In the genomic region with DNA sequence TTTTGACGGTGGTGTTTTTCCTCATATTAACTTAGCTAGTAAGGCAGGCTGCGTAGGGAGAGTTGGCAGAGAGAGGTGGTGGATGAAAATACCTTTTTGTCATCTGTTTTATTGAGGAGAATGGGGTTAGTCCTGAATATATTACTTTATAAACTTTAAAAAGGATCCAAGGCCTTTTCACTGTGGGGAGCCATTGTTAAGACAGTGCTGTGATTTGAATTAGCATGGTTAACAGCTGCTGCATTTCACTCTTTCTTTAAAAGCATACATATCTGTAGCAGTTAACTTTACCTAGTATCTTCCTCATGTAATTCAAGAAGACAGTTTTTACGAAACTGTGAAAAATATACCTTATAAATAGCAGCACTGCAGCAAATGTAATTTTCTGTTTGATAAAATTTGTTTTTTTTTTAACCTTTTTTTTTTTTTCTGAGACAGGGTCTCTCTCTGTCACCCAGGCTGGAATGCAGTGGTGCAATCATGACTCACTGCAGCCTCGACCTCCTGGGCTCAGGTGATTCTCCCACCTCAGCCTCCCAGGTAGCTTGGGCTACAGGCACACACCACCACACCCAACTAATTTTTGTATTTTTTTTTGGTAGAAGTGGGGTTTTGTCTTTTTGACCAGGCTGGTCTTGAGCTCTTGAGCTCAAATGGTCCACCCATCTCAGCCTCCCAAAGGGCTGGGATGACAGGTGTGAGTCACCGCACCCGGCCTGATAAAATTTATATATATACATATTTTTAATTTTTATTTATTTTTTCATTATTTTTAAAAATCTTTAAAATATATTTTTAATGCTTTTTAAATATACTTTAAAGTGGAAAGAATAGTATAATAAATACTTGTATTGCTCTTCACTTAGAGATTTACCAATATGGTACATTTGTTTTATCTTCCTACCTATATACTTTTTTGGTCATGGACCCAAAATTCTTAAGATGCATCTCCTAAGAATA, we compare ENCODE assay signal across 25 cellular contexts. TPM values are rescaled to one million over a fixed set of nuclear protein-coding genes. Genes with fewer than 3 reads are reported as not detected.
A peak's percentile ranks its signal among the peaks of the same experiment; 100 is the strongest.
DNase-seq lines count a peak whose midpoint lies in the region; ATAC-seq, FAIRE-seq and TF ChIP-seq lines count a peak whose summit lies in the region.
"Had no signal": no experiment of that assay in that cellular context is flagged by ENCODE, and none has a peak within 500 bp of the region (broad histone marks: within the 10 kb centered on the region; RNA-seq: fewer than 3 reads in every experiment).

No MANE protein-coding gene starts in this region.

- TF ChIP-seq CTCF in HepG2 (CRISPR knock-in tag; IDR thresholded peaks at IDR 0.05) (no peak), right lobe of liver (IDR thresholded peaks at IDR 0.05) (no peak), WTC11 (IDR thresholded peaks at IDR 0.05) (no peak)

- intact Hi-C loops in HepG2 (cut with micrococcal nuclease; ENCODE audit: unreplicated experiment) (no loop called here), right lobe of liver (cut with DNase I) (no loop called here)

- DNase-seq in HepG2 (ENCODE audit: low spot score) (no peak), right lobe of liver (no peak), WTC11 (ENCODE audit: low spot score) (no peak), NCI-H510A treated with DMSO at 0.1 percent for 48 hours (lab: John Stamatoyannopoulos, UW) (no peak), HK-2 (ENCODE audit: unreplicated experiment) (no peak), NCI-H2227 (lab: John Stamatoyannopoulos, UW; ENCODE audit: unreplicated experiment) (no peak)
- DNase-seq in stimulated activated naive B cell treated with anti-CD40 and anti-IgM and Interleukin-4, amounts not matched to agents 10 μg/mL and 1 μg/mL and 100 μg/mL, for 72 hours: no peak
- DNase-seq: activated CD4-positive, alpha-beta T cell treated with anti-CD3 and anti-CD28 coated beads, Interleukin-2, amount 50 U/mL, for 4 hours; activated CD8-positive, alpha-beta memory T cell treated with anti-CD3 and anti-CD28 coated beads, Interleukin-2, amount 50 U/mL, for 48 hours; activated effector memory CD4-positive, alpha-beta T cell treated with anti-CD3 and anti-CD28 coated beads, Interleukin-2, amount 50 U/mL, for 16 hours; COR-L47; DMS79; H7; NCI-H1105; NCI-H2029; NCI-H69; stimulated activated CD4-positive, alpha-beta T cell treated with anti-CD3 and anti-CD28 coated beads, Interleukin-12 subunit alpha, Interleukin-12 subunit beta, amount 100 ng/mL, for 4 hours; stimulated activated CD4-positive, alpha-beta T cell treated with anti-CD3 and anti-CD28 coated beads, Interleukin-4, amount 100 ng/mL, for 1 hour; T-cell; upper lobe of right lung had no signal

- no peaks in the 10 kb centered on the region for H3K27me3 Mint-ChIP-seq in WTC11 (ENCODE audit: low read depth)
- H3K27me3 Mint-ChIP-seq in stimulated activated naive B cell treated with anti-CD40 and anti-IgM and Interleukin-4, amounts not matched to agents 10 μg/mL and 1 μg/mL and 100 μg/mL, for 72 hours: no peaks in the 10 kb centered on the region
- H3K27me3 Mint-ChIP-seq: T-cell had no signal

- H2AFZ ChIP-seq in HepG2 (ENCODE audit: low read length): no peak overlapping the region

- H3K4me1 ChIP-seq in HepG2 (ENCODE audit: insufficient read depth, low read length) (no peaks in the 10 kb centered on the region), right lobe of liver (no peaks in the 10 kb centered on the region), iPS-20b (ENCODE audit: insufficient read depth, low read length) (peaks cover 18% of the 10 kb centered on the region; the same call in 1 of the 2 replicates)
- H3K4me1 ChIP-seq: SJCRH30 had no signal

- H3K4me2 ChIP-seq in HepG2 (ENCODE audit: low read depth, low read length): no peak overlapping the region

- H3K27ac ChIP-seq in HepG2 (ENCODE audit: extremely low read length, insufficient read depth, low read length) (no peak overlapping the region), right lobe of liver (no peak overlapping the region), iPS-20b (ENCODE audit: low read length) (peak overlapping the region; percentile 16)
- H3K27ac ChIP-seq: right atrium auricular region, SJCRH30, upper lobe of right lung had no signal

- peaks cover 3 to 58% of the 10 kb centered on the region in 2 experiments for H3K36me3 ChIP-seq in HepG2 (replicated peaks in 1 of 2; ENCODE audit: control insufficient read depth in 1 of 2, insufficient read depth in 2 of 2, low read length in 2 of 2)
- H3K36me3 ChIP-seq in right lobe of liver: peaks cover 0 to 19% (median 4%) of the 10 kb centered on the region in 4 donors
- peaks cover 84% of the 10 kb centered on the region for H3K36me3 ChIP-seq in iPS-20b (ENCODE audit: insufficient read depth, low read depth, low read length)

- CTCF ChIA-PET in HepG2 (lab: Yijun Ruan, JAX; ENCODE audit: low intra/inter-chr PET ratio, low total read pairs) (no interaction called here), WTC11 (lab: Charles Lee) (interaction anchor here (0.9 kb wide), 1 partner anchor 50 kb away, joined by 3 read pairs; no protein-coding TSS in a partner anchor)

- no peaks in the 10 kb centered on the region for H3K27me3 ChIP-seq in HepG2 (ENCODE audit: control insufficient read depth in 1 of 2, insufficient read depth in 2 of 2, low read length in 2 of 2)
- no peaks in the 10 kb centered on the region for H3K27me3 ChIP-seq in right lobe of liver
- no peaks in the 10 kb centered on the region for H3K27me3 ChIP-seq in iPS-20b (ENCODE audit: insufficient read depth, low read length)
- H3K27me3 ChIP-seq: right atrium auricular region, SJCRH30, upper lobe of right lung had no signal

- H3K79me2 ChIP-seq in HepG2 (ENCODE audit: insufficient read depth, low read length): peaks cover 7% of the 10 kb centered on the region

- peak overlapping the region; percentile 18 for H3K4me3 Mint-ChIP-seq in WTC11
- no peak overlapping the region for H3K4me3 Mint-ChIP-seq in stimulated activated naive B cell treated with anti-CD40 and anti-IgM and Interleukin-4, amounts not matched to agents 10 μg/mL and 1 μg/mL and 100 μg/mL, for 72 hours
- H3K4me3 Mint-ChIP-seq: stimulated activated effector memory CD8-positive, alpha-beta T cell treated with anti-CD3 and anti-CD28 coated beads, Interleukin-12 subunit alpha, Interleukin-12 subunit beta, amount 100 ng/mL, for 72 hours; T-cell had no signal

- H3K4me3 ChIP-seq in HepG2 (replicated peaks in 1 of 3; ENCODE audit: insufficient read depth in 1 of 3, low read depth in 2 of 3, low read length in 3 of 3) (no peak overlapping the region), right lobe of liver (no peak overlapping the region), iPS-20b (ENCODE audit: low read length) (peak overlapping the region; percentile 4; the same call in 1 of the 2 replicates)
- H3K4me3 ChIP-seq: right atrium auricular region, SJCRH30, upper lobe of right lung had no signal

- H3K9me3 ChIP-seq in HepG2 (ENCODE audit: low read length) (no peaks in the 10 kb centered on the region), right lobe of liver (no peaks in the 10 kb centered on the region), iPS-20b (ENCODE audit: insufficient read depth, low read depth, low read length) (no peaks in the 10 kb centered on the region)
- H3K9me3 ChIP-seq: right atrium auricular region, SJCRH30, upper lobe of right lung had no signal

- TF ChIP-seq POLR2A in HepG2 (IDR thresholded peaks at IDR 0.05; ENCODE audit: insufficient read depth in 1 of 2, low read depth in 2 of 2, low read length in 2 of 2) (no peak), right lobe of liver (IDR thresholded peaks at IDR 0.05) (no peak)

- H3K36me3 Mint-ChIP-seq in WTC11: peaks cover 52% of the 10 kb centered on the region
- H3K36me3 Mint-ChIP-seq in stimulated activated naive B cell treated with anti-CD40 and anti-IgM and Interleukin-4, amounts not matched to agents 10 μg/mL and 1 μg/mL and 100 μg/mL, for 72 hours: peaks cover 18 to 32% of the 10 kb centered on the region in 2 donors

- H3K9ac ChIP-seq in HepG2 (ENCODE audit: insufficient read depth, low read depth, low read length) (no peak overlapping the region), iPS-20b (ENCODE audit: low read depth, low read length) (0 out of 2 replicates have a peak overlapping the region, but pooled peaks have one; percentile 18)

- peak overlapping the region; percentile 90 for H3K27ac Mint-ChIP-seq in WTC11
- H3K27ac Mint-ChIP-seq in stimulated activated naive B cell treated with anti-CD40 and anti-IgM and Interleukin-4, amounts not matched to agents 10 μg/mL and 1 μg/mL and 100 μg/mL, for 72 hours: peak overlapping the region; percentile 10
- H3K27ac Mint-ChIP-seq: stimulated activated effector memory CD8-positive, alpha-beta T cell treated with anti-CD3 and anti-CD28 coated beads, Interleukin-12 subunit alpha, Interleukin-12 subunit beta, amount 100 ng/mL, for 72 hours had no signal

- WGBS in HepG2 (ENCODE audit: low lambda C conversion rate): 95% methylated on average over 6 of the region's 6 CpGs
- 89% methylated on average over 6 of the region's 6 CpGs for WGBS in right lobe of liver (ENCODE audit: insufficient coverage, low coverage, low lambda C conversion rate, missing lambda C conversion rate)

- no peaks in the 10 kb centered on the region for H3K9me3 Mint-ChIP-seq in WTC11
- no peaks in the 10 kb centered on the region for H3K9me3 Mint-ChIP-seq in stimulated activated naive B cell treated with anti-CD40 and anti-IgM and Interleukin-4, amounts not matched to agents 10 μg/mL and 1 μg/mL and 100 μg/mL, for 72 hours
- H3K9me3 Mint-ChIP-seq: stimulated activated effector memory CD8-positive, alpha-beta T cell treated with anti-CD3 and anti-CD28 coated beads, Interleukin-12 subunit alpha, Interleukin-12 subunit beta, amount 100 ng/mL, for 72 hours; T-cell had no signal

- no peak for TF ChIP-seq RAD21 in HepG2 (CRISPR knock-in tag; IDR thresholded peaks at IDR 0.05)

- no peak for FAIRE-seq in HepG2 (lab: Jason Lieb, UNC)
- FAIRE-seq: GM19239 had no signal

- no peaks in the 10 kb centered on the region for H4K20me1 ChIP-seq in HepG2 (ENCODE audit: insufficient read depth, low read length)

- TF ChIP-seq EP300 in HepG2 (IDR thresholded peaks at IDR 0.05; ENCODE audit: low read depth in 2 of 2, low read length in 2 of 2) (no peak), HepG2 (CRISPR knock-in tag; IDR thresholded peaks at IDR 0.05; ENCODE audit: borderline replicate concordance) (no peak)

- H3K4me1 Mint-ChIP-seq in WTC11: peaks cover 57% of the 10 kb centered on the region
- peaks cover 6 to 8% of the 10 kb centered on the region in 2 donors for H3K4me1 Mint-ChIP-seq in stimulated activated naive B cell treated with anti-CD40 and anti-IgM and Interleukin-4, amounts not matched to agents 10 μg/mL and 1 μg/mL and 100 μg/mL, for 72 hours

- BruUV-seq in HepG2 (replicated peaks; lab: Mats Ljungman, UMichigan): no TSS peak

- POLR2A ChIA-PET in HepG2 (lab: Yijun Ruan, JAX): no interaction called here
- POLR2A ChIA-PET in WTC11 (lab: Charles Lee): interaction anchor here (0.7 to 0.8 kb wide), 2 partner anchors 10 to 1867 kb away, joined by 3 to 6 read pairs; no protein-coding TSS in a partner anchor

- no peak for ATAC-seq in HepG2
- no peak for ATAC-seq in right lobe of liver
- ATAC-seq in WTC11: peak; percentile 74
- ATAC-seq in stimulated activated naive B cell treated with anti-CD40 and anti-IgM and Interleukin-4, amounts not matched to agents 10 μg/mL and 1 μg/mL and 100 μg/mL, for 72 hours (replicated peaks): no peak
- ATAC-seq: stimulated activated effector memory CD8-positive, alpha-beta T cell treated with anti-CD3 and anti-CD28 coated beads, Interleukin-12 subunit alpha, Interleukin-12 subunit beta, amount 100 ng/mL, for 72 hours; T-cell; upper lobe of right lung had no signal

- in situ Hi-C loops in HepG2 (cut with HindIII; ENCODE audit: extremely low pct_ligation_motif_present, low pct_unique_long_range_greater_than_20kb): no loop called here

RNA-seq across cellular contexts. Expression of a gene that starts 57.2 kb away (rescaled TPM):
- total RNA-seq in HepG2 (2016; rRNA removed; fragmentation: Illumina TruSeq; extraction: Trizol) (17.9 and 33.0 TPM in 2 replicates), right lobe of liver (10 to 100 TPM in 5 of 6 experiments, 1 to 10 TPM in 1; 9.7 to 18.2 (median 13.4) TPM), WTC11 (2021) (61.9 to 69.9 TPM (median 65.9 TPM) in 3 replicates)
- total RNA-seq in HepG2 (2016; cell fraction: cytosol; rRNA removed; fragmentation: Illumina TruSeq; extraction: Trizol; ENCODE audit: low read depth): 20.7 and 22.4 TPM in 2 replicates
- 19.9 and 27.9 TPM in 2 replicates for total RNA-seq in HepG2 (2016; cell fraction: insoluble cytoplasmic fraction; rRNA removed; fragmentation: Illumina TruSeq; extraction: Trizol)
- total RNA-seq in HepG2 (2016; cell fraction: membrane; rRNA removed; fragmentation: Illumina TruSeq; extraction: Trizol): 11.3 and 13.9 TPM in 2 replicates
- 17.7 and 18.1 TPM in 2 replicates for total RNA-seq in HepG2 (2016; cell fraction: nucleus; rRNA removed; fragmentation: Illumina TruSeq; extraction: Trizol)
- 8.7 and 9.2 TPM in 2 replicates for polyA plus RNA-seq in HepG2 (2011; rRNA removed)
- 3.7 and 7.3 TPM in 2 replicates for polyA plus RNA-seq in HepG2 (2011; cell fraction: cytosol; rRNA removed)
- polyA plus RNA-seq in HepG2 (2011; cell fraction: nucleus; rRNA removed): 6.9 and 8.6 TPM in 2 replicates
- 14.1 and 20.8 TPM in 2 replicates for polyA plus RNA-seq in HepG2 (2012)
- 0.69 and 0.71 TPM in 2 replicates for polyA plus RNA-seq in HepG2 (2016; cell fraction: cytosol; fragmentation: Illumina TruSeq; extraction: Trizol; ENCODE audit: low read depth)
- polyA plus RNA-seq in HepG2 (2016; cell fraction: insoluble cytoplasmic fraction; fragmentation: Illumina TruSeq; extraction: Trizol; ENCODE audit: low read depth): 30.1 and 33.2 TPM in 2 replicates
- 4.2 and 4.5 TPM in 2 replicates for polyA plus RNA-seq in HepG2 (2016; cell fraction: membrane; fragmentation: Illumina TruSeq; extraction: Trizol; ENCODE audit: low read depth)
- polyA plus RNA-seq in HepG2 (2016; cell fraction: nucleus; fragmentation: Illumina TruSeq; extraction: Trizol; ENCODE audit: insufficient read depth, low read depth): 19.9 and 20.7 TPM in 2 replicates
- polyA minus RNA-seq in HepG2 (2011; rRNA and poly(A)+ RNA removed; ENCODE audit: low replicate concordance): 6.7 and 21.1 TPM in 2 replicates
- 14.4 and 17.4 TPM in 2 replicates for polyA minus RNA-seq in HepG2 (2011; cell fraction: cytosol; rRNA and poly(A)+ RNA removed)
- 20.8 and 21.9 TPM in 2 replicates for polyA minus RNA-seq in HepG2 (2011; cell fraction: nucleus; rRNA and poly(A)+ RNA removed)
